ENCODE assay signal across 18 cellular contexts in the genomic region with DNA sequence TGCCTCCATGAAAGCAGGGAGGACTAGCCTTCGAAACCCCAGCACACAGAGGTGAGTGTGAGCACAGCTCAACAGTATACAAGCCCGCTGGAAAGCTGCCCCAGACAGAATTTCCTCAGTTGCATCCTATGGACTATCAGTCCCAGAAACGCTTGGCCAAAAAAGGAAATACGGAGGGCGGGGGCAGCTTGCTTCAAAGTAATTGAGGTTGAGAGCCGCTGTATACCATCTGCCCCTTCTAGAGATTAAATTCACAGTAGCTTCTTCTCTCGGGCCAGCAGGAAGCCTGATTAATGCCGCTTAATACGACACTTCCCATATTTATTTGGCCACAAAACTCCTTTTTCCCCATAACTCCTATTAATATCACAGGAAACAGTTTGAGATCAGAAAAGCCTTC.
DNase-seq lines count a peak whose midpoint lies in the region; ATAC-seq, FAIRE-seq and TF ChIP-seq lines count a peak whose summit lies in the region.
"Had no signal": no experiment of that assay in that cellular context is flagged by ENCODE, and none has a peak within 500 bp of the region (broad histone marks: within the 10 kb centered on the region; RNA-seq: fewer than 3 reads in every experiment).

No MANE protein-coding gene starts in this region.

- no peaks in the 10 kb centered on the region for H3K36me3 Mint-ChIP-seq in effector memory CD8-positive, alpha-beta T cell (ENCODE audit: insufficient read depth)
- H3K36me3 Mint-ChIP-seq in nephron (ENCODE audit: low read depth), result peaks cover 3% of the 10 kb centered on the region
- H3K36me3 Mint-ChIP-seq: IgD-negative memory B cell had no signal

- TF ChIP-seq CTCF in nephron (IDR thresholded peaks at IDR 0.05; ENCODE audit: unreplicated experiment in 3 of 3), result no peak
- TF ChIP-seq CTCF in pancreas (IDR thresholded peaks at IDR 0.05), result no peak
- no peak for TF ChIP-seq CTCF in transverse colon (IDR thresholded peaks at IDR 0.05)

- H3K27ac ChIP-seq in pancreas (no peak overlapping the region), transverse colon (no peak overlapping the region)
- H3K27ac ChIP-seq: testis had no signal

- 90% methylated on average over 9 of the region's 9 CpGs for WGBS in pancreas, 2 donors
- 82% methylated on average over 9 of the region's 9 CpGs; no CpG with 5 or more reads in 1 of the 2 donors for WGBS in transverse colon (ENCODE audit: low coverage in 1 of 2), 2 donors

- H3K4me1 ChIP-seq in pancreas, result peaks cover 0 to 6% (median 5%) of the 10 kb centered on the region in 3 donors
- peaks cover 0 to 8% (median 0%) of the 10 kb centered on the region in 4 donors for H3K4me1 ChIP-seq in transverse colon

- H3K9me3 ChIP-seq in pancreas, result no peaks in the 10 kb centered on the region
- H3K9me3 ChIP-seq in transverse colon, result no peaks in the 10 kb centered on the region
- H3K9me3 ChIP-seq: testis had no signal

- H3K36me3 ChIP-seq in pancreas (no peaks in the 10 kb centered on the region), transverse colon (no peaks in the 10 kb centered on the region)

- intact Hi-C loops in pancreas (cut with DNase I), result no loop called here
- intact Hi-C loops in transverse colon (cut with DNase I; ENCODE audit: low total_unique reads), result no loop called here

- no peaks in the 10 kb centered on the region for H3K27me3 ChIP-seq in pancreas
- H3K27me3 ChIP-seq in transverse colon, result no peaks in the 10 kb centered on the region
- H3K27me3 ChIP-seq: testis had no signal

- in situ Hi-C loops in transverse colon (cut with MboI; ENCODE audit: low pct_ligation_motif_present in 1 of 4, low pct_unique_long_range_greater_than_20kb in 1 of 4, low sequenced_read_pairs in 3 of 4), result no loop called here

- no peak for FAIRE-seq in pancreas (lab: Jason Lieb, UNC)
- FAIRE-seq: astrocyte, islet of Langerhans had no signal

- H3K27ac Mint-ChIP-seq in effector memory CD8-positive, alpha-beta T cell, result peak overlapping the region in 1 of 2 donors; percentile 78
- peak overlapping the region; percentile 53 to 72 (median 69) for H3K27ac Mint-ChIP-seq in nephron

- peaks cover 36 to 53% of the 10 kb centered on the region in 2 donors for H3K4me1 Mint-ChIP-seq in effector memory CD8-positive, alpha-beta T cell (ENCODE audit: low read depth in 2 of 2)
- peaks cover 40% of the 10 kb centered on the region for H3K4me1 Mint-ChIP-seq in nephron

- TF ChIP-seq POLR2A in transverse colon (IDR thresholded peaks at IDR 0.05), result no peak

- no peak for ATAC-seq in effector memory CD8-positive, alpha-beta T cell (replicated peaks)
- no peak for ATAC-seq in pancreas
- no peak for ATAC-seq in GM21723 (IDR thresholded peaks at IDR 0.05; ENCODE audit: unreplicated experiment)

- DNase-seq in DMS 273 treated with DMSO at 0.1 percent for 48 hours (lab: John Stamatoyannopoulos, UW) (peak; percentile 57), NCI-H82 (lab: John Stamatoyannopoulos, UW) (peak; percentile 94), pancreas (no peak), transverse colon (no peak), NCI-H1417 (lab: John Stamatoyannopoulos, UW) (no peak)
- no peak for DNase-seq in effector memory CD8-positive, alpha-beta T cell
- DNase-seq: activated CD4-positive, CD25-positive, alpha-beta regulatory T cell treated with anti-CD3 and anti-CD28 coated beads, Interleukin-2, amount 50 U/mL, for 72 hours; activated T-cell treated with anti-CD3 and anti-CD28 coated beads, Interleukin-2, amount 50 U/mL, for 1 hour; foreskin fibroblast; NCI-H1436; NCI-H526 treated with DMSO at 0.1 percent for 48 hours; testis had no signal

- H3K4me3 ChIP-seq in pancreas (no peak overlapping the region), transverse colon (no peak overlapping the region)
- H3K4me3 ChIP-seq: testis had no signal

- no peaks in the 10 kb centered on the region for H3K27me3 Mint-ChIP-seq in effector memory CD8-positive, alpha-beta T cell
- H3K27me3 Mint-ChIP-seq in nephron (ENCODE audit: low read depth), result peaks cover 18% of the 10 kb centered on the region

- H3K4me3 Mint-ChIP-seq in effector memory CD8-positive, alpha-beta T cell, result peak overlapping the region; percentile 8 to 24
- no peak overlapping the region for H3K4me3 Mint-ChIP-seq in nephron
- H3K4me3 Mint-ChIP-seq: neural crest cell had no signal

- H3K9me3 Mint-ChIP-seq in effector memory CD8-positive, alpha-beta T cell, result no peaks in the 10 kb centered on the region
- peaks cover 12% of the 10 kb centered on the region for H3K9me3 Mint-ChIP-seq in nephron

- TF ChIP-seq EP300 in transverse colon (IDR thresholded peaks at IDR 0.05; ENCODE audit: low read depth), result no peak

Comparison
In these comparisons a context has a peak if more than half of its experiments do, and no peak if none do; other contexts are left out.
1. DNase-seq: peak in DMS 273 treated with DMSO at 0.1 percent for 48 hours (single experiment) and NCI-H82 (single experiment); none in effector memory CD8-positive, alpha-beta T cell (0 of 3), pancreas (0 of 6), transverse colon (single experiment) and NCI-H1417 (0 of 3).
2. H3K4me3 Mint-ChIP-seq: peak in effector memory CD8-positive, alpha-beta T cell (2 of 2); none in nephron (0 of 3).